ENCODE assay signal across 8 cellular contexts in the genomic region with DNA sequence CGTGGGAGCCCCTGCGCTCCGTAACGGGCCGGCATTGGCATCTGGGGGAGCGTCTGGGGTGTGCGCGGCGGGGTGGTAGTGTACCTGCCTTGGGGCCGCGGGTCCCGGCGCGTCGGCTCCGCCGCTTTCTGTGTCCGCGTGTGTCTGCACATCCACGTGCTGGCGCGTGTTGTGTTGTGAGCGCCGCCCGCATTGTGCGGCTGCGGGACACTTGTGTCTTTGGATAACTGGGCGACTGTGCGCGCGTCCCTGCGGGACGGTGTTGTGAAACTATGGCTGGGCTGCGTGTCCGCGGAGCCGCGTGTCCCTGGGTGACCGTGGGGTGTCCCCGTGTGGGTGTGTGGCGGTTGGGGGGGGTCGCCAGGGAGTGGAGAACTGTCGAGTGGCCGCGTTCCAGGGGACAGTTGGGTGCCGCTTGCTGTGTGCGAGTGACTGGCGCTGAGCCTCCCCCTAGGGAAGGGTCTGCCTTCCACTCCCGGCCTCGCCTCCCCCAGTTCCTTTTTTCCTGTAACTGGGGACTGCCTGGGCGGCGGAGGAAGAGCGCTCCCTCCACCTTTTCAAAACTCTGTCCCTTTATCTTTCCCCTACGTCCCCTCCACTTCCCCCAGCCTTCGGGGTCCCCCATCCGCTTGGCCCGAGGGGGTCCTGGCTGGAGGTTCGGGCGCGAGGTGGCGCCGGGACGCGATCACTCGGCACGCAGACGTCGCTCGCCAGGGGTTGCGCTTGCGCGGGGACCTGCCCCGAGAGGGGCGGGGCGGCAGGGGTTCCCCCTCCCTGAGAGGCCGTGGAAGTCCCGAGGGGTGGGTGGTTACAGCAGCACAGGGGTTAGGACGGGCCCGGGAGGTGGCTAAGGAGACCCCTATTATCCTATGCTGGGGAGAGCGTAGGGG. TPM values are rescaled to one million over a fixed set of nuclear protein-coding genes. Genes with fewer than 3 reads are reported as not detected.
DNase-seq lines count a peak whose midpoint lies in the region; TF ChIP-seq lines count a peak whose summit lies in the region.

No MANE protein-coding gene starts in this region.

- H3K27ac ChIP-seq in KOPT-K1 (ENCODE audit: low read depth, low read length, poor library complexity, severe bottlenecking): peak overlapping the region; percentile 72

- CTCF ChIA-PET in GM10248 (lab: Yijun Ruan, JAX): interaction anchor here (1.9 kb wide), 1 partner anchor 68 kb away, joined by 7 read pairs; no protein-coding TSS in a partner anchor

- POLR2A ChIA-PET in GM10248 (lab: Yijun Ruan, JAX): no interaction called here

- H3K9me3 Mint-ChIP-seq in endothelial cell (ENCODE audit: unreplicated experiment): no peaks in the 10 kb centered on the region

- peak overlapping the region; percentile 85 for H3K4me3 Mint-ChIP-seq in endothelial cell (ENCODE audit: unreplicated experiment)

- TF ChIP-seq CTCF in GM10248 (IDR thresholded peaks at IDR 0.05; ENCODE audit: control extremely low read depth, extremely low read depth, low read depth, missing control alignments): peak; percentile 17
- TF ChIP-seq CTCF in endothelial cell (IDR thresholded peaks at IDR 0.05; ENCODE audit: unreplicated experiment): no peak

- H3K4me1 Mint-ChIP-seq in endothelial cell (ENCODE audit: unreplicated experiment): no peaks in the 10 kb centered on the region

- H3K27ac Mint-ChIP-seq in endothelial cell (ENCODE audit: unreplicated experiment): no peak overlapping the region

- H3K9me3 ChIP-seq in KOPT-K1 (ENCODE audit: insufficient read depth, low read length, poor library complexity, severe bottlenecking): no peaks in the 10 kb centered on the region

- H3K36me3 ChIP-seq in KOPT-K1 (ENCODE audit: insufficient read depth, low read length): no peaks in the 10 kb centered on the region

- peaks cover 43% of the 10 kb centered on the region for H3K27me3 Mint-ChIP-seq in endothelial cell (ENCODE audit: unreplicated experiment)

- DNase-seq in GM10248 (ENCODE audit: extremely low spot score): peak; percentile 87
- DNase-seq in activated CD8-positive, alpha-beta memory T cell treated with anti-CD3 and anti-CD28 coated beads for 4 hours (ENCODE audit: low read depth in 2 of 2): peak; percentile 62 to 65
- no peak for DNase-seq in endothelial cell (ENCODE audit: low spot score)
- DNase-seq in myocyte (ENCODE audit: low read depth): peak; percentile 71
- DNase-seq in stimulated activated CD8-positive, alpha-beta memory T cell treated with anti-CD3 and anti-CD28 coated beads, Interleukin-7, amount 100 ng/mL, for 48 hours (ENCODE audit: extremely low read depth in 1 of 2, low read depth in 1 of 2): peak; percentile 47 to 57
- DNase-seq in NK-92 (lab: John Stamatoyannopoulos, UW; ENCODE audit: unreplicated experiment): no peak
- no peak for DNase-seq in NCI-H1092 treated with DMSO at 0.1 percent for 48 hours (lab: John Stamatoyannopoulos, UW)

- H3K36me3 Mint-ChIP-seq in endothelial cell (ENCODE audit: low read depth, unreplicated experiment): peaks cover under 1% of the 10 kb centered on the region

RNA-seq across cellular contexts. Expression of gene NFIC, which starts 5.6 kb away (rescaled TPM):
- total RNA-seq in endothelial cell (ENCODE audit: unreplicated experiment): 4.9 TPM
- 71.4 and 82.9 TPM in 2 replicates for total RNA-seq in myocyte
- 61.9 TPM for polyA plus RNA-seq in myocyte (2012)

Comparison
In these comparisons a context has a peak if more than half of its experiments do, and no peak if none do; other contexts are left out.
1. DNase-seq: peak in GM10248 (single experiment), activated CD8-positive, alpha-beta memory T cell treated with anti-CD3 and anti-CD28 coated beads for 4 hours (2 of 2), myocyte (single experiment) and stimulated activated CD8-positive, alpha-beta memory T cell treated with anti-CD3 and anti-CD28 coated beads, Interleukin-7, amount 100 ng/mL, for 48 hours (2 of 2); none in endothelial cell (single experiment), NK-92 (single experiment) and NCI-H1092 treated with DMSO at 0.1 percent for 48 hours (single experiment).
2. RNA of gene NFIC, which starts 5.6 kb away (total RNA-seq): 71.4 to 82.9 TPM in myocyte; 4.9 TPM in endothelial cell (single experiment); every median in the first group is over 10 times any median in the second.